Comparison of ENCODE assay signal across 18 cellular contexts in the genomic region with DNA sequence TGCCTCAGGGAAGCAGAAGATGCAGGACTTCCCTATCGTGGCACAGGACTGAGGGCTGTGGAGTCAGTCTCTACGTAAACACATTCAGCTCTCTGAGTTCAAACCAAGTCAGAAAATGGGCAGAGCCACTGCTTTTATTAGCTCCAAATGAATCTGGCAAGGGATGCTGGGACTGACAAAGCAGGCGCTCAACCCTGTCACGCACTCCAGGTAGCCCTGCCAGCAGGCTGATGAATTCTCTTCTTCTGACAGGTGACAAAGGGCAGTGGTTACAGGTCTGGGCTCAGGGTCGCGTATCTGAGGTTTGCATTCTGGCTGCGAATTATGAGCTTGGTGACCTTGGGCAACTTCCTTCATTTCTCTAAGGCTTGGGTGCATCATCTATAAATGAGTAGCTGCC. TPM values are rescaled to one million over a fixed set of nuclear protein-coding genes. Genes with fewer than 3 reads are reported as not detected.
A peak's percentile ranks its signal among the peaks of the same experiment; 100 is the strongest.
DNase-seq lines count a peak whose midpoint lies in the region; ATAC-seq and TF ChIP-seq lines count a peak whose summit lies in the region.
"Had no signal": no experiment of that assay in that cellular context is flagged by ENCODE, and none has a peak within 500 bp of the region (broad histone marks: within the 10 kb centered on the region; RNA-seq: fewer than 3 reads in every experiment).

No MANE protein-coding gene starts in this region.

- H3K27ac ChIP-seq in body of pancreas = peak overlapping the region in 3 of 4 donors; percentile 28 to 57 (median 52)
- no peak overlapping the region for H3K27ac ChIP-seq in neuronal stem cell (replicated peaks; ENCODE audit: low read length)
- H3K27ac ChIP-seq: SJSA1 had no signal

- no peak for TF ChIP-seq CTCF in body of pancreas (IDR thresholded peaks at IDR 0.05)

- H2BK12ac ChIP-seq in neuronal stem cell (ENCODE audit: low read length) = no peak overlapping the region

- H3K9ac ChIP-seq in neuronal stem cell (ENCODE audit: low read depth, low read length, poor library complexity) = peak overlapping the region; percentile 21

- DNase-seq in COLO668 (lab: John Stamatoyannopoulos, UW; ENCODE audit: unreplicated experiment) (peak; percentile 8), DMS79 (lab: John Stamatoyannopoulos, UW) (peak; percentile 13), body of pancreas (peak in 1 of 4 donors; percentile 19), neuronal stem cell (ENCODE audit: low spot score) (no peak), immature natural killer cell (no peak), NCI-H2029 (lab: John Stamatoyannopoulos, UW) (no peak)
- DNase-seq: CD4-positive, CD25-positive, alpha-beta regulatory T cell; COR-L47; Kasumi-1; MG63; NCI-H1417 treated with DMSO at 0.1 percent for 48 hours; NCI-H1930; NCI-H2171 treated with DMSO at 0.1 percent for 48 hours; NCI-H524 treated with DMSO at 0.1 percent for 48 hours; NCI-H82; OCI-M1 had no signal

- H3K4me3 Mint-ChIP-seq in immature natural killer cell = no peak overlapping the region
- H3K4me3 Mint-ChIP-seq: CD4-positive, CD25-positive, alpha-beta regulatory T cell had no signal

- H3K27me3 ChIP-seq in body of pancreas (no peaks in the 10 kb centered on the region), neuronal stem cell (ENCODE audit: control insufficient read depth in 3 of 3, insufficient read depth in 3 of 3, low read depth in 1 of 3, low read length in 3 of 3) (no peaks in the 10 kb centered on the region)
- H3K27me3 ChIP-seq: MG63, SJSA1 had no signal

- TF ChIP-seq POLR2A in body of pancreas (IDR thresholded peaks at IDR 0.05) = no peak

- H3K4me3 ChIP-seq in body of pancreas = no peak overlapping the region
- H3K4me3 ChIP-seq in neuronal stem cell (ENCODE audit: low read length in 2 of 2) = no peak overlapping the region
- H3K4me3 ChIP-seq: MG63, SJSA1 had no signal

- H3K79me1 ChIP-seq in neuronal stem cell (ENCODE audit: low read depth, low read length) = peaks cover 2% of the 10 kb centered on the region

- no peak overlapping the region for H3K4me2 ChIP-seq in neuronal stem cell (ENCODE audit: insufficient read depth, low read length, poor library complexity, severe bottlenecking)

- H3K4me1 ChIP-seq in body of pancreas = peaks cover 39% of the 10 kb centered on the region
- H3K4me1 ChIP-seq in neuronal stem cell (ENCODE audit: control insufficient read depth in 2 of 2, insufficient read depth in 1 of 2, low read depth in 1 of 2, low read length in 2 of 2) = no peaks in the 10 kb centered on the region
- H3K4me1 ChIP-seq: SJSA1 had no signal

- H2BK120ac ChIP-seq in neuronal stem cell (ENCODE audit: low read depth, low read length) = no peak overlapping the region

- peaks cover 0 to 10% (median 0%) of the 10 kb centered on the region in 3 donors for H3K36me3 Mint-ChIP-seq in immature natural killer cell

- H3K27me3 Mint-ChIP-seq in immature natural killer cell (ENCODE audit: low read depth in 3 of 3) = peaks cover 0 to 5% (median 2%) of the 10 kb centered on the region in 3 donors
- H3K27me3 Mint-ChIP-seq: CD4-positive, CD25-positive, alpha-beta regulatory T cell had no signal

- ATAC-seq in body of pancreas = no peak
- ATAC-seq in GM19324 (IDR thresholded peaks at IDR 0.05; ENCODE audit: low FRiP score, unreplicated experiment) = no peak

- H2BK15ac ChIP-seq in neuronal stem cell (ENCODE audit: low read length) = no peak overlapping the region

- intact Hi-C loops in body of pancreas (cut with DNase I) = no loop called here

- H3K14ac ChIP-seq in neuronal stem cell (ENCODE audit: low read length) = no peak overlapping the region

- H3K36me3 ChIP-seq in body of pancreas (replicated peaks in 1 of 2; ENCODE audit: insufficient read depth in 1 of 2, low read depth in 2 of 2) (no peaks in the 10 kb centered on the region), neuronal stem cell (replicated peaks in 1 of 2; ENCODE audit: control insufficient read depth in 2 of 2, insufficient read depth in 2 of 2, low read length in 2 of 2) (no peaks in the 10 kb centered on the region)
- H3K36me3 ChIP-seq: MG63, SJSA1 had no signal

- H3K4ac ChIP-seq in neuronal stem cell (ENCODE audit: low read length) = peak overlapping the region; percentile 84

- H3K9me3 ChIP-seq in body of pancreas = no peaks in the 10 kb centered on the region
- H3K9me3 ChIP-seq in neuronal stem cell (replicated peaks in 1 of 2; ENCODE audit: control insufficient read depth in 2 of 2, insufficient read depth in 1 of 2, low read depth in 1 of 2, low read length in 2 of 2) = no peaks in the 10 kb centered on the region
- H3K9me3 ChIP-seq: MG63, SJSA1 had no signal

- H3K18ac ChIP-seq in neuronal stem cell (ENCODE audit: low read length) = peak overlapping the region; percentile 19

- no peak overlapping the region for H4K8ac ChIP-seq in neuronal stem cell (ENCODE audit: low read depth, low read length)

- no peaks in the 10 kb centered on the region for H3K4me1 Mint-ChIP-seq in immature natural killer cell
- H3K4me1 Mint-ChIP-seq: CD4-positive, CD25-positive, alpha-beta regulatory T cell had no signal

- no peak overlapping the region for H2BK5ac ChIP-seq in neuronal stem cell (ENCODE audit: low read length)

- H4K91ac ChIP-seq in neuronal stem cell (ENCODE audit: low read depth, low read length, poor library complexity) = no peak overlapping the region

- peaks cover 0 to 3% (median 0%) of the 10 kb centered on the region in 6 donors for H3K9me3 Mint-ChIP-seq in immature natural killer cell

- no peak overlapping the region for H3K23ac ChIP-seq in neuronal stem cell (ENCODE audit: low read depth, low read length, poor library complexity)

- WGBS in body of pancreas, 2 donors = 24 to 36% methylated on average over 5 to 7 of the region's 7 CpGs
- WGBS in neuronal stem cell (ENCODE audit: extremely low coverage in 2 of 2, insufficient read length in 2 of 2, insufficient replicate concordance in 1 of 2), 2 donors = no CpG with 5 or more reads among the region's 7 CpGs

- no peak overlapping the region for H3K27ac Mint-ChIP-seq in immature natural killer cell
- H3K27ac Mint-ChIP-seq: CD4-positive, CD25-positive, alpha-beta regulatory T cell had no signal

- H2AK5ac ChIP-seq in neuronal stem cell (ENCODE audit: low read depth, low read length) = peak overlapping the region; percentile 63

- no peak overlapping the region for H2AFZ ChIP-seq in neuronal stem cell (ENCODE audit: low read length)

RNA-seq across cellular contexts. Expression of a gene that starts 9.4 kb away (rescaled TPM):
- total RNA-seq in body of pancreas = 10 to 100 TPM; 77.1 to 89.5 TPM
- polyA plus RNA-seq in neuronal stem cell (2013, experiment 1 of 2) = 7.7 TPM
- polyA plus RNA-seq in neuronal stem cell (2013, experiment 2 of 2) = 6.5 TPM
- polyA plus RNA-seq in immature natural killer cell = 10 to 100 TPM in 1 of 3 donors, 1 to 10 TPM in 2; 4.2 to 10.3 (median 4.5) TPM

Comparison
In these comparisons a context has a peak if more than half of its experiments do, and no peak if none do; other contexts are left out.
1. DNase-seq: peak in COLO668 (single experiment) and DMS79 (single experiment); none in neuronal stem cell (single experiment), immature natural killer cell (0 of 3) and NCI-H2029 (single experiment).